Comparison of ENCODE assay signal across 31 cellular contexts in genomic region chr4:127852661-127853060, GRCh38.
"Had no signal": no experiment of that assay in that cellular context is flagged by ENCODE, and none has a peak within 500 bp of the region (broad histone marks: within the 10 kb centered on the region; RNA-seq: fewer than 3 reads in every experiment).

No MANE protein-coding gene starts in this region.

- DNase-seq: colonic mucosa; effector CD8-positive, alpha-beta T cell; foreskin keratinocyte; heart left ventricle; immature natural killer cell; mucosa of descending colon; naive thymus-derived CD4-positive, alpha-beta T cell; stimulated activated CD4-positive, alpha-beta T cell treated with anti-CD3 and anti-CD28 coated beads, Interleukin-12 subunit alpha, Interleukin-12 subunit beta, amount 100 ng/mL, for 4 hours; stimulated activated CD4-positive, alpha-beta T cell treated with anti-CD3 and anti-CD28 coated beads, Interleukin-1b, Interleukin-23, amount 100 ng/mL, for 48 hours; stimulated activated CD4-positive, alpha-beta T cell treated with anti-CD3 and anti-CD28 coated beads, Interleukin-4, amount 100 ng/mL, for 1 hour; stimulated activated CD8-positive, alpha-beta memory T cell treated with anti-CD3 and anti-CD28 coated beads, Interleukin-4, amount 100 ng/mL, for 48 hours; stimulated activated naive CD4-positive, alpha-beta T cell; stimulated activated naive CD8-positive, alpha-beta T cell treated with anti-CD3 and anti-CD28 coated beads, Interleukin-15, amount 100 ng/mL, for 72 hours; transverse colon; upper lobe of right lung; uterus had no signal

- H3K9ac ChIP-seq: neural progenitor cell, parathyroid adenoma had no signal

- H2AFZ ChIP-seq: hepatocyte, neural progenitor cell, parathyroid adenoma had no signal

- H3K27me3 ChIP-seq: colonic mucosa, esophagus muscularis mucosa, foreskin keratinocyte, gastroesophageal sphincter, heart left ventricle, hepatocyte, neural progenitor cell, right atrium auricular region, suprapubic skin, transverse colon, upper lobe of right lung, uterus had no signal

- H3K27me3 Mint-ChIP-seq: dendritic cell treated with granulocyte-macrophage colony-stimulating factor and Interleukin-4, amounts not matched to agents 40 ng/mL and 50 ng/mL, for 4 days; memory B cell; naive thymus-derived CD4-positive, alpha-beta T cell; stimulated activated naive CD8-positive, alpha-beta T cell treated with anti-CD3 and anti-CD28 coated beads, Interleukin-15, amount 100 ng/mL, for 72 hours had no signal

- H3K36me3 ChIP-seq: colonic mucosa, esophagus muscularis mucosa, gastroesophageal sphincter, heart left ventricle, prostate gland, right atrium auricular region, suprapubic skin, transverse colon, upper lobe of right lung, uterus had no signal

- ATAC-seq: foreskin keratinocyte; gastroesophageal sphincter; heart left ventricle; mucosa of descending colon; naive thymus-derived CD4-positive, alpha-beta T cell; sciatic nerve; stimulated activated naive CD8-positive, alpha-beta T cell treated with anti-CD3 and anti-CD28 coated beads, Interleukin-15, amount 100 ng/mL, for 72 hours; upper lobe of right lung had no signal

- H3K4me3 Mint-ChIP-seq: dendritic cell treated with granulocyte-macrophage colony-stimulating factor and Interleukin-4, amounts not matched to agents 40 ng/mL and 50 ng/mL, for 4 days; immature natural killer cell; memory B cell; mesothelial cell of epicardium; naive thymus-derived CD4-positive, alpha-beta T cell; nephron; neural progenitor cell; stimulated activated naive CD8-positive, alpha-beta T cell treated with anti-CD3 and anti-CD28 coated beads, Interleukin-15, amount 100 ng/mL, for 72 hours had no signal

- H3K27ac ChIP-seq: colonic mucosa, esophagus muscularis mucosa, foreskin keratinocyte, gastroesophageal sphincter, heart left ventricle, hepatocyte, neural progenitor cell, parathyroid adenoma, prostate gland, right atrium auricular region, suprapubic skin, transverse colon, upper lobe of right lung, uterus had no signal

- H3K4me2 ChIP-seq: hepatocyte, neural progenitor cell, smooth muscle cell had no signal

- H3K4me3 ChIP-seq: colonic mucosa, esophagus muscularis mucosa, gastroesophageal sphincter, heart left ventricle, hepatocyte, lung, mucosa of descending colon, neural progenitor cell, prostate gland, right atrium auricular region, smooth muscle cell, suprapubic skin, transverse colon, upper lobe of right lung, uterus had no signal

- H3K79me2 ChIP-seq: hepatocyte, parathyroid adenoma had no signal

- H3K4me1 Mint-ChIP-seq: nephron had no signal

- H3K4me1 ChIP-seq: colonic mucosa, parathyroid adenoma, prostate gland, transverse colon, uterus had no signal

- H3K27ac Mint-ChIP-seq: dendritic cell treated with granulocyte-macrophage colony-stimulating factor and Interleukin-4, amounts not matched to agents 40 ng/mL and 50 ng/mL, for 4 days; immature natural killer cell; memory B cell; mesothelial cell of epicardium; naive thymus-derived CD4-positive, alpha-beta T cell; nephron; neural progenitor cell; stimulated activated naive CD8-positive, alpha-beta T cell treated with anti-CD3 and anti-CD28 coated beads, Interleukin-15, amount 100 ng/mL, for 72 hours had no signal
